ENCODE assay signal across 22 cellular contexts in the genomic region with DNA sequence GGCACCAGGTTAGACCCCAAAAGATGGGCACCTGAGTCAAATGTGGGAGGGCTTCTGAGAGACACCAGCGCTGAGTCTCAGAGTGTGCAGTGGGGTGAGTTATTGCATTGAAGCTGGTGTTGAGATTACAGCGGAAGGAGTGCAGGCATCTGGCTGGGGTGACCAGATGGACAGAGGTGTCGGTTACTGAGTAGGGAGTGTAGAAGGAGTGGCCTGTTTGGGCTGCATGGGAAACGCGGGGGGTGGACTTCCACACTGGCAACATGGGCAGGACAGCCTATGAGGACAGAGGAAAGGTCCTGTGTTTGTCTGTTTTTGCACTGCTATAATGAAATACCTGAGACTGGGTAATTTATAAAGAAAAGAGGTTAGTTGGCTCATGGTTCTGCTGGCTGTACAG.
"Had no signal": no experiment of that assay in that cellular context is flagged by ENCODE, and none has a peak within 500 bp of the region (broad histone marks: within the 10 kb centered on the region; RNA-seq: fewer than 3 reads in every experiment).

No MANE protein-coding gene starts in this region.

- ATAC-seq: activated CD4-positive, alpha-beta T cell treated with anti-CD3 and anti-CD28 coated beads for 36 hours; gastroesophageal sphincter; left cardiac atrium; right lobe of liver; T-cell had no signal

- DNase-seq: activated CD4-positive, alpha-beta T cell treated with anti-CD3 and anti-CD28 coated beads for 36 hours; activated CD4-positive, alpha-beta T cell treated with anti-CD3 and anti-CD28 coated beads, Interleukin-2, amount 50 U/mL, for 4 hours; activated effector memory CD4-positive, alpha-beta T cell treated with anti-CD3 and anti-CD28 coated beads, Interleukin-2, amount 50 U/mL, for 16 hours; activated naive CD4-positive, alpha-beta T cell treated with anti-CD3 and anti-CD28 coated beads, Interleukin-2, amount 10 ng/mL, durations not matched to agents 7 days and 5 days; activated T-cell treated with anti-CD3 and anti-CD28 coated beads for 4 hours; amygdala; cortex of kidney; endodermal cell; head of caudate nucleus; islet precursor cell; left cardiac atrium; mesenchymal stem cell; nephron progenitor cell; nucleus accumbens; right lobe of liver; stimulated activated CD4-positive, alpha-beta T cell treated with anti-CD3 and anti-CD28 coated beads, Interleukin-1b, Interleukin-23, amount 100 ng/mL, for 48 hours; T-cell had no signal

- H3K4me3 ChIP-seq: gastroesophageal sphincter, right lobe of liver, skin epidermis, thoracic aorta had no signal

- H3K27ac Mint-ChIP-seq: activated CD4-positive, alpha-beta T cell treated with anti-CD3 and anti-CD28 coated beads for 36 hours; activated naive CD4-positive, alpha-beta T cell treated with anti-CD3 and anti-CD28 coated beads, Interleukin-2, amount 10 ng/mL, durations not matched to agents 7 days and 5 days; endodermal cell; nephron progenitor cell; T-cell; type B pancreatic cell had no signal

- H3K4me3 Mint-ChIP-seq: activated CD4-positive, alpha-beta T cell treated with anti-CD3 and anti-CD28 coated beads for 36 hours; activated naive CD4-positive, alpha-beta T cell treated with anti-CD3 and anti-CD28 coated beads, Interleukin-2, amount 10 ng/mL, durations not matched to agents 7 days and 5 days; endodermal cell; nephron progenitor cell; T-cell; type B pancreatic cell had no signal

- H3K27ac ChIP-seq: gastroesophageal sphincter, parathyroid adenoma, right lobe of liver, skin epidermis, thoracic aorta had no signal

- H3K27me3 ChIP-seq: gastroesophageal sphincter, right lobe of liver had no signal

- H3K4me1 Mint-ChIP-seq: endodermal cell, nephron progenitor cell had no signal

- H3K27me3 Mint-ChIP-seq: activated CD4-positive, alpha-beta T cell treated with anti-CD3 and anti-CD28 coated beads for 36 hours; activated naive CD4-positive, alpha-beta T cell treated with anti-CD3 and anti-CD28 coated beads, Interleukin-2, amount 10 ng/mL, durations not matched to agents 7 days and 5 days; T-cell had no signal

- H3K4me1 ChIP-seq: gastroesophageal sphincter, parathyroid adenoma, right lobe of liver had no signal

- H3K9me3 ChIP-seq: right lobe of liver, thoracic aorta had no signal

- H3K36me3 ChIP-seq: right lobe of liver, thoracic aorta had no signal
